19 cellular contexts compared by ENCODE assay signal in genomic region chr22:35432226-35432905, GRCh38. TPM values are rescaled to one million over a fixed set of nuclear protein-coding genes. Genes with fewer than 3 reads are reported as not detected.
DNase-seq lines count a peak whose midpoint lies in the region; ATAC-seq and TF ChIP-seq lines count a peak whose summit lies in the region.
"Had no signal": no experiment of that assay in that cellular context is flagged by ENCODE, and none has a peak within 500 bp of the region (broad histone marks: within the 10 kb centered on the region; RNA-seq: fewer than 3 reads in every experiment).

No MANE protein-coding gene starts in this region.

- peaks cover 25% of the 10 kb centered on the region for H3K9me3 ChIP-seq in endodermal cell (ENCODE audit: control insufficient read depth, low read length)
- H3K9me3 ChIP-seq in CD4-positive, alpha-beta memory T cell (ENCODE audit: control insufficient read depth in 1 of 2, low read length in 2 of 2): peaks cover 0 to 12% of the 10 kb centered on the region in 2 donors
- peaks cover 12% of the 10 kb centered on the region for H3K9me3 ChIP-seq in CD4-positive, alpha-beta T cell (ENCODE audit: control insufficient read depth, low read length)
- H3K9me3 ChIP-seq: Caco-2 had no signal

- WGBS in endodermal cell (ENCODE audit: insufficient coverage in 1 of 2, insufficient read length in 1 of 2), 2 experiments: 95 to 98% methylated on average over 10 to 13 of the region's 13 CpGs

- TF ChIP-seq CTCF in endodermal cell (conservative IDR thresholded peaks at IDR 0.05): no peak
- no peak for TF ChIP-seq CTCF in CD4-positive, alpha-beta T cell (IDR thresholded peaks at IDR 0.05)

- no peak for DNase-seq in activated naive CD4-positive, alpha-beta T cell treated with anti-CD3 and anti-CD28 coated beads for 36 hours
- DNase-seq in activated naive CD4-positive, alpha-beta T cell treated with anti-CD3 and anti-CD28 coated beads, Interleukin-2, amount 50 U/mL, for 72 hours (ENCODE audit: low spot score in 2 of 2): no peak
- DNase-seq in endodermal cell (no peak), nucleus accumbens (lab: John Stamatoyannopoulos, UW) (peak in 35 of 56 donors; percentile 4 to 80 (median 38))
- DNase-seq in CD4-positive, alpha-beta memory T cell: no peak
- DNase-seq in CD4-positive, alpha-beta T cell: no peak
- DNase-seq: Caco-2, GDM1, NCI-H1417, NCI-H187, NCI-H2107, NCI-H226, NCI-H82, RPMI8226, SIG-M5 had no signal

- H3K4me3 ChIP-seq in endodermal cell (ENCODE audit: low read length): no peak overlapping the region
- no peak overlapping the region for H3K4me3 ChIP-seq in CD4-positive, alpha-beta memory T cell (ENCODE audit: low read length in 2 of 2)
- H3K4me3 ChIP-seq: GM23248 had no signal

- intact Hi-C loops in activated naive CD4-positive, alpha-beta T cell treated with anti-CD3 and anti-CD28 coated beads for 36 hours (cut with micrococcal nuclease): loop anchor here (5.0 kb wide), 1 partner anchor 150 kb away; no protein-coding TSS in a partner anchor
- intact Hi-C loops in CD4-positive, alpha-beta memory T cell (cut with micrococcal nuclease): no loop called here
- intact Hi-C loops in CD4-positive, alpha-beta T cell (cut with DNase I, micrococcal nuclease): loop anchor here (5.0 kb wide), 1 partner anchor 490 kb away; no protein-coding TSS in a partner anchor

- H3K27me3 ChIP-seq in endodermal cell (ENCODE audit: control insufficient read depth, insufficient read depth, low read length, poor library complexity, severe bottlenecking): no peaks in the 10 kb centered on the region
- no peaks in the 10 kb centered on the region for H3K27me3 ChIP-seq in CD4-positive, alpha-beta memory T cell (ENCODE audit: insufficient read depth, low read length)
- no peaks in the 10 kb centered on the region for H3K27me3 ChIP-seq in CD4-positive, alpha-beta T cell (ENCODE audit: control insufficient read depth, insufficient read depth, low read length)

- H3K4me3 Mint-ChIP-seq in activated naive CD4-positive, alpha-beta T cell treated with anti-CD3 and anti-CD28 coated beads for 36 hours: no peak overlapping the region
- no peak overlapping the region for H3K4me3 Mint-ChIP-seq in endodermal cell
- no peak overlapping the region for H3K4me3 Mint-ChIP-seq in CD4-positive, alpha-beta memory T cell
- no peak overlapping the region for H3K4me3 Mint-ChIP-seq in CD4-positive, alpha-beta T cell
- H3K4me3 Mint-ChIP-seq: B cell had no signal

- H3K27me3 Mint-ChIP-seq in activated naive CD4-positive, alpha-beta T cell treated with anti-CD3 and anti-CD28 coated beads for 36 hours (ENCODE audit: low read depth): no peaks in the 10 kb centered on the region
- H3K27me3 Mint-ChIP-seq in endodermal cell (ENCODE audit: insufficient read depth): no peaks in the 10 kb centered on the region
- H3K27me3 Mint-ChIP-seq in CD4-positive, alpha-beta memory T cell: no peaks in the 10 kb centered on the region
- H3K27me3 Mint-ChIP-seq in CD4-positive, alpha-beta T cell: no peaks in the 10 kb centered on the region
- H3K27me3 Mint-ChIP-seq: B cell had no signal

- no peak overlapping the region for H3K9ac ChIP-seq in endodermal cell (ENCODE audit: extremely low read depth, low read length, poor library complexity, severe bottlenecking)
- H3K9ac ChIP-seq: GM23248 had no signal

- no peaks in the 10 kb centered on the region for H3K4me1 ChIP-seq in endodermal cell (ENCODE audit: control insufficient read depth, insufficient read depth, low read length)
- H3K4me1 ChIP-seq in CD4-positive, alpha-beta memory T cell (ENCODE audit: insufficient read depth, low read length): no peaks in the 10 kb centered on the region
- H3K4me1 ChIP-seq: Caco-2 had no signal

- POLR2A ChIA-PET in CD4-positive, alpha-beta memory T cell (lab: Charles Lee; ENCODE audit: partially characterized antibody): no interaction called here
- POLR2A ChIA-PET in CD4-positive, alpha-beta T cell (lab: Charles Lee): no interaction called here

- H3K27ac ChIP-seq in endodermal cell (ENCODE audit: low read depth, low read length): no peak overlapping the region
- H3K27ac ChIP-seq in CD4-positive, alpha-beta memory T cell (ENCODE audit: low read depth, low read length): no peak overlapping the region
- H3K27ac ChIP-seq in CD4-positive, alpha-beta T cell (ENCODE audit: low read depth, low read length): no peak overlapping the region
- H3K27ac ChIP-seq: GM23248 had no signal

- H3K36me3 Mint-ChIP-seq in activated naive CD4-positive, alpha-beta T cell treated with anti-CD3 and anti-CD28 coated beads for 36 hours (ENCODE audit: low read depth): peaks cover 45% of the 10 kb centered on the region
- peaks cover 26 to 50% of the 10 kb centered on the region in 2 donors for H3K36me3 Mint-ChIP-seq in activated naive CD4-positive, alpha-beta T cell treated with anti-CD3 and anti-CD28 coated beads, Interleukin-2, amount 50 U/mL, for 72 hours
- H3K36me3 Mint-ChIP-seq in endodermal cell (ENCODE audit: low read depth): peaks cover 58% of the 10 kb centered on the region
- peaks cover 13 to 21% of the 10 kb centered on the region in 2 donors for H3K36me3 Mint-ChIP-seq in CD4-positive, alpha-beta memory T cell
- H3K36me3 Mint-ChIP-seq in CD4-positive, alpha-beta T cell (ENCODE audit: low read depth): peaks cover 24% of the 10 kb centered on the region

- CTCF ChIA-PET in activated naive CD4-positive, alpha-beta T cell treated with anti-CD3 and anti-CD28 coated beads for 36 hours (lab: Charles Lee): no interaction called here
- CTCF ChIA-PET in CD4-positive, alpha-beta memory T cell (lab: Charles Lee; ENCODE audit: partially characterized antibody): interaction anchor here (1.0 to 6.1 kb wide), 3 partner anchors 13 to 151 kb away, joined by 3 to 49 read pairs (median 4); no protein-coding TSS in a partner anchor
- CTCF ChIA-PET in CD4-positive, alpha-beta T cell (lab: Charles Lee): interaction anchor here (2.0 kb wide), 1 partner anchor 11 kb away, joined by 6 read pairs; no protein-coding TSS in a partner anchor

- H3K36me3 ChIP-seq in endodermal cell (ENCODE audit: control insufficient read depth, insufficient read depth, low read length): peaks cover 43% of the 10 kb centered on the region
- peaks cover 8% of the 10 kb centered on the region for H3K36me3 ChIP-seq in CD4-positive, alpha-beta memory T cell (ENCODE audit: insufficient read depth, low read length)

- H3K27ac Mint-ChIP-seq in activated naive CD4-positive, alpha-beta T cell treated with anti-CD3 and anti-CD28 coated beads for 36 hours: peak overlapping the region; percentile 41
- H3K27ac Mint-ChIP-seq in activated naive CD4-positive, alpha-beta T cell treated with anti-CD3 and anti-CD28 coated beads, Interleukin-2, amount 50 U/mL, for 72 hours: no peak overlapping the region
- H3K27ac Mint-ChIP-seq in endodermal cell: peak overlapping the region; percentile 15
- H3K27ac Mint-ChIP-seq in CD4-positive, alpha-beta memory T cell: peak overlapping the region in 1 of 7 donors; percentile 11
- no peak overlapping the region for H3K27ac Mint-ChIP-seq in CD4-positive, alpha-beta T cell
- H3K27ac Mint-ChIP-seq: B cell had no signal

- no peak for ATAC-seq in activated naive CD4-positive, alpha-beta T cell treated with anti-CD3 and anti-CD28 coated beads, Interleukin-2, amount 50 U/mL, for 72 hours
- ATAC-seq in GM21423 (IDR thresholded peaks at IDR 0.05; ENCODE audit: unreplicated experiment): no peak
- no peak for ATAC-seq in CD4-positive, alpha-beta T cell (ENCODE audit: poor library complexity)
- ATAC-seq: HCT116 had no signal

- H3K9me3 Mint-ChIP-seq in activated naive CD4-positive, alpha-beta T cell treated with anti-CD3 and anti-CD28 coated beads for 36 hours: peaks cover 8% of the 10 kb centered on the region
- no peaks in the 10 kb centered on the region for H3K9me3 Mint-ChIP-seq in activated naive CD4-positive, alpha-beta T cell treated with anti-CD3 and anti-CD28 coated beads, Interleukin-2, amount 50 U/mL, for 72 hours
- peaks cover 21% of the 10 kb centered on the region for H3K9me3 Mint-ChIP-seq in endodermal cell
- H3K9me3 Mint-ChIP-seq in CD4-positive, alpha-beta memory T cell: peaks cover 0 to 14% (median 2%) of the 10 kb centered on the region in 8 donors
- no peaks in the 10 kb centered on the region for H3K9me3 Mint-ChIP-seq in CD4-positive, alpha-beta T cell

- H3K4me1 Mint-ChIP-seq in activated naive CD4-positive, alpha-beta T cell treated with anti-CD3 and anti-CD28 coated beads for 36 hours (ENCODE audit: low read depth): no peaks in the 10 kb centered on the region
- no peaks in the 10 kb centered on the region for H3K4me1 Mint-ChIP-seq in endodermal cell
- H3K4me1 Mint-ChIP-seq in CD4-positive, alpha-beta memory T cell: no peaks in the 10 kb centered on the region
- H3K4me1 Mint-ChIP-seq in CD4-positive, alpha-beta T cell (ENCODE audit: low read depth): no peaks in the 10 kb centered on the region

RNA-seq across cellular contexts. Expression of gene MCM5, which starts 32.4 kb away (rescaled TPM):
- 100 to 1,000 TPM; 293 to 301 TPM for total RNA-seq in activated naive CD4-positive, alpha-beta T cell treated with anti-CD3 and anti-CD28 coated beads for 36 hours
- total RNA-seq in activated naive CD4-positive, alpha-beta T cell treated with anti-CD3 and anti-CD28 coated beads, Interleukin-2, amount 50 U/mL, for 72 hours: 100 to 1,000 TPM; 157 to 310 TPM
- total RNA-seq in endodermal cell: 100 to 1,000 TPM; 155 to 179 TPM
- 89.4 TPM for polyA plus RNA-seq in endodermal cell (2013, experiment 1 of 2)
- polyA plus RNA-seq in endodermal cell (2013, experiment 2 of 2): 70.5 TPM
- 10 to 100 TPM; 48.5 to 58.1 TPM for total RNA-seq in CD4-positive, alpha-beta memory T cell
- 10 to 100 TPM; 22.0 to 26.9 TPM for polyA plus RNA-seq in CD4-positive, alpha-beta memory T cell
- total RNA-seq in CD4-positive, alpha-beta T cell: 10 to 100 TPM; 21.6 to 22.6 TPM

RNA-seq across cellular contexts. Expression of gene HMOX1, which starts 51.5 kb away (rescaled TPM):
- under 1 TPM; 0.15 to 0.21 TPM for total RNA-seq in activated naive CD4-positive, alpha-beta T cell treated with anti-CD3 and anti-CD28 coated beads for 36 hours
- total RNA-seq in activated naive CD4-positive, alpha-beta T cell treated with anti-CD3 and anti-CD28 coated beads, Interleukin-2, amount 50 U/mL, for 72 hours: under 1 TPM; 0.14 to 0.48 TPM
- total RNA-seq in endodermal cell: 10 to 100 TPM; 11.4 to 21.6 TPM
- 14.4 TPM for polyA plus RNA-seq in endodermal cell (2013, experiment 1 of 2)
- polyA plus RNA-seq in endodermal cell (2013, experiment 2 of 2): 12.5 TPM
- total RNA-seq in CD4-positive, alpha-beta memory T cell: 1 to 10 TPM; 7.7 to 8.3 TPM
- polyA plus RNA-seq in CD4-positive, alpha-beta memory T cell: under 1 TPM in 1 of 2 donors, not detected in 1; 0.20 TPM
- total RNA-seq in CD4-positive, alpha-beta T cell: 1 to 10 TPM; 1.1 to 1.5 TPM

Comparison
In these comparisons a context has a peak if more than half of its experiments do, and no peak if none do; other contexts are left out.
1. H3K27ac Mint-ChIP-seq: peak in activated naive CD4-positive, alpha-beta T cell treated with anti-CD3 and anti-CD28 coated beads for 36 hours (single experiment) and endodermal cell (single experiment); none in activated naive CD4-positive, alpha-beta T cell treated with anti-CD3 and anti-CD28 coated beads, Interleukin-2, amount 50 U/mL, for 72 hours (0 of 2) and CD4-positive, alpha-beta T cell (single experiment).
2. DNase-seq: peak in nucleus accumbens (35 of 56); none in activated naive CD4-positive, alpha-beta T cell treated with anti-CD3 and anti-CD28 coated beads for 36 hours (single experiment), activated naive CD4-positive, alpha-beta T cell treated with anti-CD3 and anti-CD28 coated beads, Interleukin-2, amount 50 U/mL, for 72 hours (0 of 2), endodermal cell (single experiment), CD4-positive, alpha-beta memory T cell (0 of 5) and CD4-positive, alpha-beta T cell (0 of 10).